ENCODE assay signal across 9 cellular contexts in the genomic region with DNA sequence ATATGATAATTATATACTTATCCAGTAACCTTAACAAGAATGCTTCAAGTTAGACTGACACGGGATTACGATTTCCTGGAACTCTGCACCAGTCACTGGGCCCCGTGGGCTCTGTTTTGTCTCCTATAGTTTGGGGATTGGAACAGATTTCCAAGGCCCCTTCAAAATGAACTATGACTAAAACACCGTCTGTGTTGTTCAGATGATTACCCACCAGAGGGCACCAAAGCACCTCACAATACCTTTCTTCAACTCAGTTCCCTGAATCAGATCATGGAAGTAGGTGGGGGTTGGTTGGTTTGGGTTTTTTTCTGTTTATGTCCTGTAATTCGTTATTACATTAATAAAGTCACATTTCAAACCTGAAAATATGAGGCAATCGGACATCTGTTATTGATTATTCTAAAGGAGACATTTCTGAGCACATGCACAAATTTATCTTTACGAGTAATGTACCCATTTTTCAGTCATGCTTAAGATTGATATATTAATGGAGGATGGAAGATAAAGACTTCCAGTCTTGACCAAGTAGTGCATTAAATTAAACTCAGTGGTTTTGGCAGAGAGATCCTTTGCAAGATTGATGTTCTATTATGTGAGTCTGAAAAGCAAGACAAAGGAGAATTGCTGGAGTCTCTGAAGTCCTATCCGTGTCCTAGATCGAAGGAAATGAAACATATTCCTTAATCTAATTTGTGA.
DNase-seq lines count a peak whose midpoint lies in the region; ATAC-seq and TF ChIP-seq lines count a peak whose summit lies in the region.
"Had no signal": no experiment of that assay in that cellular context is flagged by ENCODE, and none has a peak within 500 bp of the region (broad histone marks: within the 10 kb centered on the region; RNA-seq: fewer than 3 reads in every experiment).

No MANE protein-coding gene starts in this region.

- ATAC-seq in GM21529 (IDR thresholded peaks at IDR 0.05; ENCODE audit: unreplicated experiment), result peak; percentile 88
- peak; percentile 56 to 67 for ATAC-seq in natural killer cell treated with Interleukin-12 subunit alpha and Interleukin-12 subunit beta and Interleukin-15 and Interleukin-18, amount 100 ng/mL, for 72 hours

- H3K9me3 Mint-ChIP-seq in natural killer cell treated with Interleukin-12 subunit alpha and Interleukin-12 subunit beta and Interleukin-15 and Interleukin-18, amount 100 ng/mL, for 72 hours, result no peaks in the 10 kb centered on the region
- H3K9me3 Mint-ChIP-seq: activated naive CD4-positive, alpha-beta T cell treated with anti-CD3 and anti-CD28 coated beads, Interleukin-2, amount 50 U/mL, for 24 hours had no signal

- in situ Hi-C loops in KBM-7 (cut with MboI; ENCODE audit: low pct_unique_long_range_greater_than_20kb, low sequenced_read_pairs), result loop anchor here (25.0 kb wide), 1 partner anchor 203 kb away; no protein-coding TSS in a partner anchor

- no peaks in the 10 kb centered on the region for H3K9me2 ChIP-seq in OCI-LY7 (ENCODE audit: insufficient read depth, low read length)

- H3K36me3 Mint-ChIP-seq in natural killer cell treated with Interleukin-12 subunit alpha and Interleukin-12 subunit beta and Interleukin-15 and Interleukin-18, amount 100 ng/mL, for 72 hours, result no peaks in the 10 kb centered on the region
- H3K36me3 Mint-ChIP-seq: activated naive CD4-positive, alpha-beta T cell treated with anti-CD3 and anti-CD28 coated beads, Interleukin-2, amount 50 U/mL, for 24 hours had no signal

- no peaks in the 10 kb centered on the region for H3K4me1 Mint-ChIP-seq in natural killer cell treated with Interleukin-12 subunit alpha and Interleukin-12 subunit beta and Interleukin-15 and Interleukin-18, amount 100 ng/mL, for 72 hours (ENCODE audit: low read depth in 2 of 2)
- H3K4me1 Mint-ChIP-seq: activated naive CD4-positive, alpha-beta T cell treated with anti-CD3 and anti-CD28 coated beads, Interleukin-2, amount 50 U/mL, for 24 hours had no signal

- H3K9me3 ChIP-seq in OCI-LY7 (ENCODE audit: low read length) (no peaks in the 10 kb centered on the region), esophagus squamous epithelium (no peaks in the 10 kb centered on the region), testis (no peaks in the 10 kb centered on the region)

- peaks cover 0 to 7% of the 10 kb centered on the region in 2 donors for H3K27me3 Mint-ChIP-seq in natural killer cell treated with Interleukin-12 subunit alpha and Interleukin-12 subunit beta and Interleukin-15 and Interleukin-18, amount 100 ng/mL, for 72 hours
- H3K27me3 Mint-ChIP-seq: activated naive CD4-positive, alpha-beta T cell treated with anti-CD3 and anti-CD28 coated beads, Interleukin-2, amount 50 U/mL, for 24 hours had no signal

- DNase-seq in DMS153 (lab: John Stamatoyannopoulos, UW), result peak; percentile 9
- DNase-seq in KBM-7, result peak; percentile 87
- DNase-seq in OCI-LY7 (ENCODE audit: low spot score), result peak; percentile 68
- peak; percentile 23 for DNase-seq in activated T-cell treated with anti-CD3 and anti-CD28 coated beads for 1 hour (ENCODE audit: low read depth)
- peak; percentile 12 for DNase-seq in esophagus squamous epithelium (lab: John Stamatoyannopoulos, UW)
- DNase-seq in natural killer cell treated with Interleukin-12 subunit alpha and Interleukin-12 subunit beta and Interleukin-15 and Interleukin-18, amount 100 ng/mL, for 72 hours (ENCODE audit: low spot score), result peak; percentile 71
- peak; percentile 86 for DNase-seq in testis

- H3K27ac ChIP-seq in OCI-LY7 (ENCODE audit: low read depth, low read length, poor library complexity, severe bottlenecking), result no peak overlapping the region
- H3K27ac ChIP-seq in esophagus squamous epithelium, result no peak overlapping the region
- no peak overlapping the region for H3K27ac ChIP-seq in testis

- POLR2A ChIA-PET in OCI-LY7 (lab: Charles Lee), result interaction anchor here (0.8 to 1.2 kb wide), 2 partner anchors 190 to 202 kb away, joined by 3 read pairs; no protein-coding TSS in a partner anchor

- intact Hi-C loops in OCI-LY7 (cut with micrococcal nuclease; ENCODE audit: unreplicated experiment) (loop anchor here (1.0 kb wide), 3 partner anchors 190 to 234 kb away; no protein-coding TSS in a partner anchor), esophagus squamous epithelium (cut with DNase I) (loop anchor here (5.0 kb wide), 1 partner anchor 233 kb away; no protein-coding TSS in a partner anchor), testis (cut with DNase I; ENCODE audit: low total_unique reads) (no loop called here)

- H3K4me2 ChIP-seq in OCI-LY7 (ENCODE audit: low read length), result no peak overlapping the region

- TF ChIP-seq CTCF in OCI-LY7 (conservative IDR thresholded peaks at IDR 0.05; ENCODE audit: low read length), result peak; percentile 89
- peak; percentile 52 to 88 (median 82) for TF ChIP-seq CTCF in esophagus squamous epithelium (IDR thresholded peaks at IDR 0.05)
- peak; percentile 78 to 93 (median 91) for TF ChIP-seq CTCF in testis (IDR thresholded peaks at IDR 0.05)

- no peaks in the 10 kb centered on the region for H4K20me1 ChIP-seq in OCI-LY7 (ENCODE audit: insufficient read depth, low read length)

- TF ChIP-seq POLR2A in esophagus squamous epithelium (IDR thresholded peaks at IDR 0.05) (no peak), testis (IDR thresholded peaks at IDR 0.05) (no peak)

- 31 to 32% methylated on average over 9 of the region's 9 CpGs for WGBS in esophagus squamous epithelium, 2 donors
- 38% methylated on average over 9 of the region's 9 CpGs for WGBS in testis, 2 donors

- H3K4me3 Mint-ChIP-seq in natural killer cell treated with Interleukin-12 subunit alpha and Interleukin-12 subunit beta and Interleukin-15 and Interleukin-18, amount 100 ng/mL, for 72 hours, result no peak overlapping the region
- H3K4me3 Mint-ChIP-seq: activated naive CD4-positive, alpha-beta T cell treated with anti-CD3 and anti-CD28 coated beads, Interleukin-2, amount 50 U/mL, for 24 hours had no signal

- H3K4me3 ChIP-seq in OCI-LY7 (ENCODE audit: low read depth, low read length, poor library complexity, severe bottlenecking), result no peak overlapping the region
- no peak overlapping the region for H3K4me3 ChIP-seq in esophagus squamous epithelium
- H3K4me3 ChIP-seq in testis, result no peak overlapping the region

- no TSS peak for BruUV-seq in OCI-LY7 (replicated peaks; lab: Mats Ljungman, UMichigan)

- CTCF ChIA-PET in OCI-LY7 (lab: Charles Lee; ENCODE audit: unreplicated experiment), result interaction anchor here (1.0 kb wide), 1 partner anchor 235 kb away, joined by 4 read pairs; no protein-coding TSS in a partner anchor

- no peak overlapping the region for H2AFZ ChIP-seq in OCI-LY7 (ENCODE audit: low read length)

- H3K79me2 ChIP-seq in OCI-LY7 (ENCODE audit: insufficient read depth, low read depth, low read length), result no peaks in the 10 kb centered on the region

- H3K27ac Mint-ChIP-seq in natural killer cell treated with Interleukin-12 subunit alpha and Interleukin-12 subunit beta and Interleukin-15 and Interleukin-18, amount 100 ng/mL, for 72 hours, result no peak overlapping the region
- H3K27ac Mint-ChIP-seq: activated naive CD4-positive, alpha-beta T cell treated with anti-CD3 and anti-CD28 coated beads, Interleukin-2, amount 50 U/mL, for 24 hours had no signal

- H3K4me1 ChIP-seq in OCI-LY7 (ENCODE audit: insufficient read depth, low read length, poor library complexity, severe bottlenecking) (no peaks in the 10 kb centered on the region), esophagus squamous epithelium (no peaks in the 10 kb centered on the region), testis (no peaks in the 10 kb centered on the region)

- H3K36me3 ChIP-seq in OCI-LY7 (ENCODE audit: insufficient read depth, low read length) (no peaks in the 10 kb centered on the region), esophagus squamous epithelium (no peaks in the 10 kb centered on the region), testis (ENCODE audit: low read depth, missing control alignments) (no peaks in the 10 kb centered on the region)

- H3K27me3 ChIP-seq in esophagus squamous epithelium (no peaks in the 10 kb centered on the region), testis (no peaks in the 10 kb centered on the region)

Comparison
In these comparisons a context has a peak if more than half of its experiments do, and no peak if none do; other contexts are left out.
1. DNase-seq: peak in every context shown above with its lines; median percentile 87 in KBM-7; 86 in testis; 71 in natural killer cell treated with Interleukin-12 subunit alpha and Interleukin-12 subunit beta and Interleukin-15 and Interleukin-18, amount 100 ng/mL, for 72 hours; 68 in OCI-LY7; 23 in activated T-cell treated with anti-CD3 and anti-CD28 coated beads for 1 hour; 12 in esophagus squamous epithelium; 9 in DMS153.